In genomic region chr2:216082388-216082733, GRCh38 we compare ENCODE assay signal across 8 cellular contexts. TPM values are rescaled to one million over a fixed set of nuclear protein-coding genes. Genes with fewer than 3 reads are reported as not detected.
DNase-seq lines count a peak whose midpoint lies in the region; ATAC-seq and TF ChIP-seq lines count a peak whose summit lies in the region.

No MANE protein-coding gene starts in this region.

- H3K27ac Mint-ChIP-seq in CD4-positive, alpha-beta memory T cell, result peak overlapping the region; percentile 78 to 98 (median 92)
- H3K27ac Mint-ChIP-seq in naive thymus-derived CD4-positive, alpha-beta T cell, result peak overlapping the region; percentile 59 to 97 (median 95)

- peak overlapping the region; percentile 83 to 97 (median 94) for H3K4me3 Mint-ChIP-seq in CD4-positive, alpha-beta memory T cell
- peak overlapping the region; percentile 76 to 97 (median 94) for H3K4me3 Mint-ChIP-seq in naive thymus-derived CD4-positive, alpha-beta T cell

- H3K9me3 Mint-ChIP-seq in CD4-positive, alpha-beta memory T cell, result no peaks in the 10 kb centered on the region
- no peaks in the 10 kb centered on the region for H3K9me3 Mint-ChIP-seq in naive thymus-derived CD4-positive, alpha-beta T cell

- H4K20me1 ChIP-seq in Loucy (ENCODE audit: insufficient read depth, low read length, poor library complexity, severe bottlenecking), result no peaks in the 10 kb centered on the region

- no peaks in the 10 kb centered on the region for H3K27me3 ChIP-seq in CD4-positive, alpha-beta memory T cell (ENCODE audit: insufficient read depth, low read length)
- H3K27me3 ChIP-seq in Loucy (ENCODE audit: insufficient read depth, low read length, poor library complexity, severe bottlenecking), result no peaks in the 10 kb centered on the region
- H3K27me3 ChIP-seq in naive thymus-derived CD4-positive, alpha-beta T cell (ENCODE audit: control insufficient read depth in 2 of 2, insufficient read depth in 2 of 2, low read length in 2 of 2), result no peaks in the 10 kb centered on the region

- peaks cover 11% of the 10 kb centered on the region; the same call in 1 of the 2 replicates for H3K79me2 ChIP-seq in Loucy (ENCODE audit: insufficient read depth, low read length)

- H3F3A ChIP-seq in Loucy (ENCODE audit: low read depth), result peaks cover 18% of the 10 kb centered on the region; the same call in 1 of the 2 replicates

- H2AFZ ChIP-seq in Loucy (ENCODE audit: low read length), result peak overlapping the region; percentile 89; the same call in 1 of the 2 replicates

- no peak for TF ChIP-seq CTCF in Loucy (conservative IDR thresholded peaks at IDR 0.05; ENCODE audit: low read length)

- H3K9me3 ChIP-seq in CD4-positive, alpha-beta memory T cell (ENCODE audit: control insufficient read depth in 1 of 2, low read length in 2 of 2), result no peaks in the 10 kb centered on the region
- no peaks in the 10 kb centered on the region for H3K9me3 ChIP-seq in Loucy (ENCODE audit: insufficient read depth, low read depth, low read length)
- no peaks in the 10 kb centered on the region for H3K9me3 ChIP-seq in naive thymus-derived CD4-positive, alpha-beta T cell (ENCODE audit: control insufficient read depth in 2 of 3, low read length in 3 of 3)

- peak in 1 of 5 donors; percentile 0 for DNase-seq in CD4-positive, alpha-beta memory T cell
- DNase-seq in cerebellar cortex (ENCODE audit: low spot score) (peak; percentile 54), AML-193 (lab: John Stamatoyannopoulos, UW) (no peak), midbrain (lab: John Stamatoyannopoulos, UW) (no peak), SIG-M5 (lab: John Stamatoyannopoulos, UW) (no peak), SKM-1 (lab: John Stamatoyannopoulos, UW; ENCODE audit: unreplicated experiment) (no peak)
- DNase-seq in naive thymus-derived CD4-positive, alpha-beta T cell, result peak in 1 of 9 donors; percentile 4

- no peaks in the 10 kb centered on the region for H3K27me3 Mint-ChIP-seq in CD4-positive, alpha-beta memory T cell
- no peaks in the 10 kb centered on the region for H3K27me3 Mint-ChIP-seq in naive thymus-derived CD4-positive, alpha-beta T cell

- H3K9me2 ChIP-seq in Loucy (replicated peaks; ENCODE audit: low read depth, low read length), result no peaks in the 10 kb centered on the region

- H3K9ac ChIP-seq in Loucy (ENCODE audit: low read depth, low read length, poor library complexity, severe bottlenecking), result peak overlapping the region; percentile 74

- peak overlapping the region; percentile 65 for H3K27ac ChIP-seq in CD4-positive, alpha-beta memory T cell (ENCODE audit: low read depth, low read length)
- peak overlapping the region; percentile 77 for H3K27ac ChIP-seq in naive thymus-derived CD4-positive, alpha-beta T cell (ENCODE audit: low read depth, low read length)

- CTCF ChIA-PET in CD4-positive, alpha-beta memory T cell (lab: Charles Lee; ENCODE audit: partially characterized antibody), result interaction anchor here (1.0 to 5.7 kb wide), 6 partner anchors 12 to 49 kb away, joined by 3 to 64 read pairs (median 14); partner anchors contain the start of gene XRCC5
- CTCF ChIA-PET in naive thymus-derived CD4-positive, alpha-beta T cell (lab: Charles Lee), result interaction anchor here (1.0 kb wide), 1 partner anchor 50 kb away, joined by 3 read pairs; no protein-coding TSS in a partner anchor

- no peak for ATAC-seq in naive thymus-derived CD4-positive, alpha-beta T cell

- intact Hi-C loops in CD4-positive, alpha-beta memory T cell (cut with micrococcal nuclease), result loop anchor here (1.0 kb wide), 1 partner anchor 32 kb away; no protein-coding TSS in a partner anchor
- intact Hi-C loops in naive thymus-derived CD4-positive, alpha-beta T cell (cut with micrococcal nuclease), result loop anchor here (2.0 to 10.0 kb wide), 4 partner anchors 48 to 1278 kb away; partner anchors contain the start of genes BARD1 (in 2 of the 2), ATIC (in 1 of the 2) and MREG (in 1 of the 2)

- H3K4me2 ChIP-seq in Loucy (ENCODE audit: low read depth, low read length, poor library complexity, severe bottlenecking), result peak overlapping the region; percentile 92

- H3K36me3 ChIP-seq in CD4-positive, alpha-beta memory T cell (ENCODE audit: insufficient read depth, low read length), result no peaks in the 10 kb centered on the region
- H3K36me3 ChIP-seq in Loucy (ENCODE audit: insufficient read depth, low read length), result no peaks in the 10 kb centered on the region
- peaks cover 0 to 3% (median 0%) of the 10 kb centered on the region in 3 experiments for H3K36me3 ChIP-seq in naive thymus-derived CD4-positive, alpha-beta T cell (ENCODE audit: control insufficient read depth in 2 of 3, insufficient read depth in 3 of 3, low read length in 3 of 3)

- H3K4me1 ChIP-seq in CD4-positive, alpha-beta memory T cell (ENCODE audit: insufficient read depth, low read length), result peaks cover 70% of the 10 kb centered on the region
- peaks cover 48% of the 10 kb centered on the region for H3K4me1 ChIP-seq in Loucy (ENCODE audit: insufficient read depth, low read length, poor library complexity, severe bottlenecking)
- peaks cover 42 to 61% of the 10 kb centered on the region in 2 donors for H3K4me1 ChIP-seq in naive thymus-derived CD4-positive, alpha-beta T cell (ENCODE audit: control insufficient read depth in 2 of 2, insufficient read depth in 2 of 2, low read length in 2 of 2)

- POLR2A ChIA-PET in CD4-positive, alpha-beta memory T cell (lab: Charles Lee; ENCODE audit: partially characterized antibody), result interaction anchor here (0.6 to 5.6 kb wide), 10 partner anchors 8 to 1703 kb away, joined by 3 to 39 read pairs (median 5); partner anchors contain the start of gene XRCC5
- POLR2A ChIA-PET in naive thymus-derived CD4-positive, alpha-beta T cell (lab: Charles Lee), result interaction anchor here (1.0 to 7.3 kb wide), 11 partner anchors 10 to 76 kb away, joined by 3 to 166 read pairs (median 5); partner anchors contain the start of gene XRCC5

- H3K36me3 Mint-ChIP-seq in CD4-positive, alpha-beta memory T cell, result peaks cover 3 to 4% of the 10 kb centered on the region in 2 donors
- H3K36me3 Mint-ChIP-seq in naive thymus-derived CD4-positive, alpha-beta T cell, result peaks cover 0 to 14% (median 4%) of the 10 kb centered on the region in 5 donors

- H3K4me1 Mint-ChIP-seq in CD4-positive, alpha-beta memory T cell, result peaks cover 45 to 76% (median 59%) of the 10 kb centered on the region in 4 donors
- H3K4me1 Mint-ChIP-seq in naive thymus-derived CD4-positive, alpha-beta T cell, result peaks cover 50 to 83% (median 66%) of the 10 kb centered on the region in 7 donors

- peak overlapping the region; percentile 74 to 87 for H3K4me3 ChIP-seq in CD4-positive, alpha-beta memory T cell (ENCODE audit: low read length in 2 of 2)
- H3K4me3 ChIP-seq in Loucy (ENCODE audit: low read length, poor library complexity, severe bottlenecking), result peak overlapping the region; percentile 76
- H3K4me3 ChIP-seq in naive thymus-derived CD4-positive, alpha-beta T cell (ENCODE audit: low read length), result peak overlapping the region; percentile 95

RNA-seq across cellular contexts. Expression of gene TMEM169, which starts 0.6 kb away (rescaled TPM):
- 1 to 10 TPM; 3.6 to 5.1 TPM for total RNA-seq in CD4-positive, alpha-beta memory T cell
- polyA plus RNA-seq in CD4-positive, alpha-beta memory T cell, result 1 to 10 TPM; 2.0 to 2.4 TPM
- total RNA-seq in naive thymus-derived CD4-positive, alpha-beta T cell, result 1 to 10 TPM; 2.0 to 5.1 (median 2.6) TPM
- polyA plus RNA-seq in naive thymus-derived CD4-positive, alpha-beta T cell, result 1 to 10 TPM; 3.7 to 4.3 TPM

RNA-seq across cellular contexts. Expression of gene PECR, which starts 0.8 kb away (rescaled TPM):
- 10 to 100 TPM; 16.8 to 20.6 TPM for total RNA-seq in CD4-positive, alpha-beta memory T cell
- 10 to 100 TPM; 30.7 to 36.6 TPM for polyA plus RNA-seq in CD4-positive, alpha-beta memory T cell
- total RNA-seq in naive thymus-derived CD4-positive, alpha-beta T cell, result 10 to 100 TPM; 15.7 to 29.9 (median 20.6) TPM
- 10 to 100 TPM; 31.9 to 34.4 TPM for polyA plus RNA-seq in naive thymus-derived CD4-positive, alpha-beta T cell

RNA-seq across cellular contexts. Expression of gene XRCC5, which starts 26.8 kb away (rescaled TPM):
- total RNA-seq in CD4-positive, alpha-beta memory T cell, result 100 to 1,000 TPM; 235 to 240 TPM
- polyA plus RNA-seq in CD4-positive, alpha-beta memory T cell, result 100 to 1,000 TPM; 305 to 348 TPM
- 100 to 1,000 TPM; 168 to 347 (median 228) TPM for total RNA-seq in naive thymus-derived CD4-positive, alpha-beta T cell
- polyA plus RNA-seq in naive thymus-derived CD4-positive, alpha-beta T cell, result 100 to 1,000 TPM; 297 to 316 TPM
